In the genomic region with DNA sequence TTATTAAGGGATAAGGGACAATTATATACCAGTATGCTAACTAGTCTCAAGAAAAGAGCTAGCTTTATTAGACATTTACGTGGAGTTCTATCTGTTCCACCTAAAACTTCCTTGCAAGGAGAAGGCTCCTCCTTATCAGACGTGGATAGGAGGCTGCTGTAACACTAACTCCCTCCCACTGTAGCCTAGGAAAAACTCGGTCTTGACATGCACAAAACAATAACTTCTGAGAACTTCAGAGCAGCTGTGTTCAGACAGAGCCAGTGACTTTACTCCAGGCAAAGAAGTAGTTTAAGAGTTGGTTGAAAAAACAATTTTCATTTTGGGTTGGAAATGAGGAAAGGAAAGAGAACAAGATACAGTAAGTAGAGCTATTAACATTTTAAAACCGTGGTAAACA, we compare ENCODE assay signal across 8 cellular contexts. TPM values are rescaled to one million over a fixed set of nuclear protein-coding genes. Genes with fewer than 3 reads are reported as not detected.
A peak's percentile ranks its signal among the peaks of the same experiment; 100 is the strongest.
DNase-seq lines count a peak whose midpoint lies in the region; ATAC-seq and TF ChIP-seq lines count a peak whose summit lies in the region.

No MANE protein-coding gene starts in this region.

- H3K27ac ChIP-seq in SK-N-MC (peak overlapping the region; percentile 94), fibroblast of lung (ENCODE audit: insufficient read depth, low read length) (no peak overlapping the region), gastrocnemius medialis (peak overlapping the region; percentile 93 to 96 (median 95))

- no peak overlapping the region for H2AFZ ChIP-seq in fibroblast of lung (ENCODE audit: low read length)

- H3K9ac ChIP-seq in SK-N-MC (ENCODE audit: insufficient read length) (peak overlapping the region; percentile 81), fibroblast of lung (ENCODE audit: insufficient read depth, low read length) (no peak overlapping the region)

- H3K4me3 ChIP-seq in SK-N-MC (peak overlapping the region; percentile 93), fibroblast of lung (replicated peaks in 1 of 4; ENCODE audit: control extremely low read depth in 1 of 4, insufficient read depth in 1 of 4, low read depth in 3 of 4, low read length in 4 of 4) (peak overlapping the region; percentile 31 to 100 (median 80)), gastrocnemius medialis (peak overlapping the region; percentile 67 to 88 (median 78))

- no peak for TF ChIP-seq POLR2A in gastrocnemius medialis (IDR thresholded peaks at IDR 0.05)

- TF ChIP-seq CTCF in fibroblast of lung (conservative IDR thresholded peaks at IDR 0.05 in 1 of 2, IDR thresholded peaks at IDR 0.05 in 1 of 2; ENCODE audit: low read depth in 1 of 2, low read length in 2 of 2) (no peak), gastrocnemius medialis (IDR thresholded peaks at IDR 0.05 in 4 of 5, conservative IDR thresholded peaks at IDR 0.05 in 1 of 5) (no peak)

- H4K20me1 ChIP-seq in fibroblast of lung (ENCODE audit: control insufficient read depth, extremely low read depth, insufficient read depth, low read length), result no peaks in the 10 kb centered on the region

- in situ Hi-C loops in G401 (cut with HindIII; ENCODE audit: low sequenced_read_pairs) (loop anchor here (10.0 kb wide), 1 partner anchor 51 kb away; a partner anchor contains a TSS), gastrocnemius medialis (cut with MboI; ENCODE audit: low sequenced_read_pairs in 4 of 4) (loop anchor here in 2 of 4 donors (10.0 kb wide), 2 partner anchors 51 to 79 kb away; a partner anchor contains a TSS)

- DNase-seq in G401 (ENCODE audit: low spot score) (peak; percentile 70), SK-N-MC (ENCODE audit: low read depth, low spot score) (no peak), fibroblast of lung (ENCODE audit: low read depth in 2 of 2) (peak; percentile 62 to 70), gastrocnemius medialis (no peak), NCI-H526 treated with DMSO at 0.1 percent for 48 hours (lab: John Stamatoyannopoulos, UW) (no peak), UCSD-AML1 (lab: John Stamatoyannopoulos, UW; ENCODE audit: unreplicated experiment) (no peak), GM19240 (ENCODE audit: insufficient read length, low spot score) (no peak), NCI-H2029 treated with DMSO at 0.1 percent for 48 hours (lab: John Stamatoyannopoulos, UW) (no peak)

- no peak for ATAC-seq in gastrocnemius medialis

- peaks cover 6% of the 10 kb centered on the region; the same call in 1 of the 2 replicates for H3K36me3 ChIP-seq in SK-N-MC (ENCODE audit: insufficient read depth, low read length)
- H3K36me3 ChIP-seq in fibroblast of lung (ENCODE audit: control insufficient read depth, insufficient read depth, low read length), result no peaks in the 10 kb centered on the region
- H3K36me3 ChIP-seq in gastrocnemius medialis, result no peaks in the 10 kb centered on the region

- no peaks in the 10 kb centered on the region for H3K9me3 ChIP-seq in SK-N-MC (ENCODE audit: low read depth, low read length)
- no peaks in the 10 kb centered on the region for H3K9me3 ChIP-seq in fibroblast of lung (ENCODE audit: control insufficient read depth, insufficient read depth, low read depth, low read length)
- H3K9me3 ChIP-seq in gastrocnemius medialis, result no peaks in the 10 kb centered on the region

- H3K27me3 ChIP-seq in fibroblast of lung (ENCODE audit: control insufficient read depth, insufficient read depth, low read length) (no peaks in the 10 kb centered on the region), gastrocnemius medialis (no peaks in the 10 kb centered on the region)

- intact Hi-C loops in gastrocnemius medialis (cut with DNase I; ENCODE audit: low total_unique reads), result no loop called here

- peak overlapping the region; percentile 81 for H3K4me2 ChIP-seq in fibroblast of lung (ENCODE audit: extremely low read depth, insufficient read depth, low read length)

- H3K4me1 ChIP-seq in fibroblast of lung (ENCODE audit: control insufficient read depth, extremely low read depth, insufficient read depth, low read length) (no peaks in the 10 kb centered on the region), gastrocnemius medialis (peaks cover 39 to 51% of the 10 kb centered on the region in 2 donors)

- peaks cover 62% of the 10 kb centered on the region for H3K79me2 ChIP-seq in fibroblast of lung (ENCODE audit: control insufficient read depth, insufficient read depth, low read length)

RNA-seq across cellular contexts. Expression of a gene that starts 2.7 kb away (rescaled TPM):
- 11.6 and 12.4 TPM in 2 replicates for total RNA-seq in G401 (2014; rRNA removed; shearing (Covaris generic))
- total RNA-seq in fibroblast of lung (7.4 and 11.4 TPM in 2 replicates), gastrocnemius medialis (10 to 100 TPM; 21.9 to 47.9 (median 26.3) TPM)
- 24.7 and 27.4 TPM in 2 replicates for polyA plus RNA-seq in fibroblast of lung
- 16.4 and 16.6 TPM in 2 replicates for polyA plus RNA-seq in fibroblast of lung (2012)
- polyA minus RNA-seq in fibroblast of lung (ENCODE audit: low replicate concordance), result 44.1 and 48.7 TPM in 2 replicates

RNA-seq across cellular contexts. Expression of a gene that starts 52.4 kb away (rescaled TPM):
- total RNA-seq in G401 (2014; rRNA removed; shearing (Covaris generic)), result 219 and 225 TPM in 2 replicates
- total RNA-seq in fibroblast of lung (148 and 169 TPM in 2 replicates), gastrocnemius medialis (100 to 1,000 TPM; 428 to 714 (median 580) TPM)
- polyA plus RNA-seq in fibroblast of lung, result 232 and 372 TPM in 2 replicates
- 362 and 517 TPM in 2 replicates for polyA plus RNA-seq in fibroblast of lung (2012)
- 884 and 1,264 TPM in 2 replicates for polyA minus RNA-seq in fibroblast of lung (ENCODE audit: low replicate concordance)

Comparison
In these comparisons a context has a peak if more than half of its experiments do, and no peak if none do; other contexts are left out.
1. DNase-seq: peak in G401 (single experiment) and fibroblast of lung (2 of 2); none in SK-N-MC (single experiment), gastrocnemius medialis (0 of 2), NCI-H526 treated with DMSO at 0.1 percent for 48 hours (single experiment), UCSD-AML1 (single experiment), GM19240 (single experiment) and NCI-H2029 treated with DMSO at 0.1 percent for 48 hours (single experiment).
2. Peak in every context shown above with its lines, with median percentiles within 50 percentile points of each other: H3K4me3 ChIP-seq.